10 cellular contexts compared by ENCODE assay signal in genomic region chr18:23584019-23584970, GRCh38. TPM values are rescaled to one million over a fixed set of nuclear protein-coding genes. Genes with fewer than 3 reads are reported as not detected.
A peak's percentile ranks its signal among the peaks of the same experiment; 100 is the strongest.
DNase-seq lines count a peak whose midpoint lies in the region; ATAC-seq and TF ChIP-seq lines count a peak whose summit lies in the region.
"Had no signal": no experiment of that assay in that cellular context is flagged by ENCODE, and none has a peak within 500 bp of the region (broad histone marks: within the 10 kb centered on the region; RNA-seq: fewer than 3 reads in every experiment).

No MANE protein-coding gene starts in this region.

- POLR2A ChIA-PET in activated B cell treated with CpG ODN at 0.5 μM for 24 hours (lab: Charles Lee): interaction anchor here (1.6 kb wide), 1 partner anchor 80 kb away, joined by 9 read pairs; no protein-coding TSS in a partner anchor

- CTCF ChIA-PET in activated B cell treated with CpG ODN at 0.5 μM for 24 hours (lab: Charles Lee): interaction anchor here (0.6 kb wide), 1 partner anchor 68 kb away, joined by 3 read pairs; no protein-coding TSS in a partner anchor

- H3K36me3 Mint-ChIP-seq in T-helper 1 cell treated with Interleukin-12 subunit alpha and Interleukin-12 subunit beta and Interleukin-4 antibody, amounts not matched to agents 30 μg/mL and 1 μg/mL, for 36 hours (ENCODE audit: low read depth): peaks cover 16% of the 10 kb centered on the region
- H3K36me3 Mint-ChIP-seq in activated B cell treated with CpG ODN at 0.5 μM for 24 hours (ENCODE audit: low read depth): peaks cover 16% of the 10 kb centered on the region
- H3K36me3 Mint-ChIP-seq in stimulated activated effector memory CD8-positive, alpha-beta T cell treated with anti-CD3 and anti-CD28 coated beads, Interleukin-12 subunit alpha, Interleukin-12 subunit beta, amount 100 ng/mL, for 72 hours: peaks cover 57% of the 10 kb centered on the region

- no peak for TF ChIP-seq CTCF in activated B cell treated with CpG ODN at 0.5 μM for 24 hours (IDR thresholded peaks at IDR 0.05)
- TF ChIP-seq CTCF in foreskin keratinocyte (conservative IDR thresholded peaks at IDR 0.05): no peak

- DNase-seq in T-helper 1 cell: no peak
- no peak for DNase-seq in activated B cell treated with CpG ODN at 0.5 μM for 24 hours
- no peak for DNase-seq in foreskin keratinocyte
- no peak for DNase-seq in stimulated activated effector memory CD8-positive, alpha-beta T cell treated with anti-CD3 and anti-CD28 coated beads, Interleukin-12 subunit alpha, Interleukin-12 subunit beta, amount 100 ng/mL, for 72 hours (ENCODE audit: low spot score in 2 of 2)
- no peak for DNase-seq in COR-L47 (lab: John Stamatoyannopoulos, UW)
- DNase-seq: KG1, uterus had no signal

- intact Hi-C loops in activated B cell treated with CpG ODN at 0.5 μM for 24 hours (cut with micrococcal nuclease): no loop called here

- H3K4me1 Mint-ChIP-seq in T-helper 1 cell treated with Interleukin-12 subunit alpha and Interleukin-12 subunit beta and Interleukin-4 antibody, amounts not matched to agents 30 μg/mL and 1 μg/mL, for 36 hours (ENCODE audit: low read depth): peaks cover 43% of the 10 kb centered on the region
- peaks cover 38% of the 10 kb centered on the region for H3K4me1 Mint-ChIP-seq in activated B cell treated with CpG ODN at 0.5 μM for 24 hours
- peaks cover 57% of the 10 kb centered on the region for H3K4me1 Mint-ChIP-seq in stimulated activated effector memory CD8-positive, alpha-beta T cell treated with anti-CD3 and anti-CD28 coated beads, Interleukin-12 subunit alpha, Interleukin-12 subunit beta, amount 100 ng/mL, for 72 hours

- ATAC-seq in activated B cell treated with CpG ODN at 0.5 μM for 24 hours (ENCODE audit: low read depth) (no peak), foreskin keratinocyte (no peak), HG03354 (IDR thresholded peaks at IDR 0.05; ENCODE audit: poor library complexity, severe bottlenecking, unreplicated experiment) (no peak), HG02840 (IDR thresholded peaks at IDR 0.05; ENCODE audit: low FRiP score, unreplicated experiment) (no peak)
- ATAC-seq in stimulated activated effector memory CD8-positive, alpha-beta T cell treated with anti-CD3 and anti-CD28 coated beads, Interleukin-12 subunit alpha, Interleukin-12 subunit beta, amount 100 ng/mL, for 72 hours: no peak

- peaks cover 16% of the 10 kb centered on the region for H3K4me1 ChIP-seq in foreskin keratinocyte

- peak overlapping the region; percentile 97 for H3K27ac ChIP-seq in foreskin keratinocyte

- no peaks in the 10 kb centered on the region for H3K27me3 Mint-ChIP-seq in T-helper 1 cell treated with Interleukin-12 subunit alpha and Interleukin-12 subunit beta and Interleukin-4 antibody, amounts not matched to agents 30 μg/mL and 1 μg/mL, for 36 hours (ENCODE audit: low read depth)
- no peaks in the 10 kb centered on the region for H3K27me3 Mint-ChIP-seq in activated B cell treated with CpG ODN at 0.5 μM for 24 hours

- H3K27ac Mint-ChIP-seq in T-helper 1 cell treated with Interleukin-12 subunit alpha and Interleukin-12 subunit beta and Interleukin-4 antibody, amounts not matched to agents 30 μg/mL and 1 μg/mL, for 36 hours: no peak overlapping the region
- H3K27ac Mint-ChIP-seq in activated B cell treated with CpG ODN at 0.5 μM for 24 hours: no peak overlapping the region
- H3K27ac Mint-ChIP-seq in stimulated activated effector memory CD8-positive, alpha-beta T cell treated with anti-CD3 and anti-CD28 coated beads, Interleukin-12 subunit alpha, Interleukin-12 subunit beta, amount 100 ng/mL, for 72 hours: peak overlapping the region; percentile 49

- peak overlapping the region; percentile 22 for H3K4me3 Mint-ChIP-seq in T-helper 1 cell treated with Interleukin-12 subunit alpha and Interleukin-12 subunit beta and Interleukin-4 antibody, amounts not matched to agents 30 μg/mL and 1 μg/mL, for 36 hours
- H3K4me3 Mint-ChIP-seq in activated B cell treated with CpG ODN at 0.5 μM for 24 hours: peak overlapping the region; percentile 5
- peak overlapping the region; percentile 89 for H3K4me3 Mint-ChIP-seq in stimulated activated effector memory CD8-positive, alpha-beta T cell treated with anti-CD3 and anti-CD28 coated beads, Interleukin-12 subunit alpha, Interleukin-12 subunit beta, amount 100 ng/mL, for 72 hours

- H3K27me3 ChIP-seq in foreskin keratinocyte: no peaks in the 10 kb centered on the region
- H3K27me3 ChIP-seq: uterus had no signal

- no peaks in the 10 kb centered on the region for H3K9me3 Mint-ChIP-seq in T-helper 1 cell treated with Interleukin-12 subunit alpha and Interleukin-12 subunit beta and Interleukin-4 antibody, amounts not matched to agents 30 μg/mL and 1 μg/mL, for 36 hours
- H3K9me3 Mint-ChIP-seq in activated B cell treated with CpG ODN at 0.5 μM for 24 hours: no peaks in the 10 kb centered on the region
- no peaks in the 10 kb centered on the region for H3K9me3 Mint-ChIP-seq in stimulated activated effector memory CD8-positive, alpha-beta T cell treated with anti-CD3 and anti-CD28 coated beads, Interleukin-12 subunit alpha, Interleukin-12 subunit beta, amount 100 ng/mL, for 72 hours

RNA-seq across cellular contexts. Expression of gene NPC1, which starts 2.0 kb away (rescaled TPM):
- 31.9 and 36.5 TPM in 2 replicates for total RNA-seq in activated B cell treated with CpG ODN at 0.5 μM for 24 hours
- total RNA-seq in foreskin keratinocyte: 60.8 and 69.9 TPM in 2 replicates
- 24.3 and 25.8 TPM in 2 replicates for polyA plus RNA-seq in foreskin keratinocyte

Comparison
In these comparisons a context has a peak if more than half of its experiments do, and no peak if none do; other contexts are left out.
1. H3K4me3 Mint-ChIP-seq: peak in every context shown above with its lines; median percentile 89 in stimulated activated effector memory CD8-positive, alpha-beta T cell treated with anti-CD3 and anti-CD28 coated beads, Interleukin-12 subunit alpha, Interleukin-12 subunit beta, amount 100 ng/mL, for 72 hours; 22 in T-helper 1 cell treated with Interleukin-12 subunit alpha and Interleukin-12 subunit beta and Interleukin-4 antibody, amounts not matched to agents 30 μg/mL and 1 μg/mL, for 36 hours; 5 in activated B cell treated with CpG ODN at 0.5 μM for 24 hours.